Comparison of ENCODE assay signal across 19 cellular contexts in genomic region chr16:76650579-76650978, GRCh38.
A peak's percentile ranks its signal among the peaks of the same experiment; 100 is the strongest.
DNase-seq lines count a peak whose midpoint lies in the region; ATAC-seq and TF ChIP-seq lines count a peak whose summit lies in the region.
"Had no signal": no experiment of that assay in that cellular context is flagged by ENCODE, and none has a peak within 500 bp of the region (broad histone marks: within the 10 kb centered on the region; RNA-seq: fewer than 3 reads in every experiment).

No MANE protein-coding gene starts in this region.

- no peaks in the 10 kb centered on the region for H3K4me1 ChIP-seq in breast epithelium
- no peaks in the 10 kb centered on the region for H3K4me1 ChIP-seq in Peyer's patch
- H3K4me1 ChIP-seq: Caco-2 had no signal

- H3K36me3 ChIP-seq in breast epithelium (no peaks in the 10 kb centered on the region), Peyer's patch (no peaks in the 10 kb centered on the region)

- H3K27ac ChIP-seq in breast epithelium (no peak overlapping the region), Peyer's patch (no peak overlapping the region)
- H3K27ac ChIP-seq: C4-2B, SK-N-MC had no signal

- H3K36me3 Mint-ChIP-seq in MCF 10A (ENCODE audit: insufficient read depth, unreplicated experiment), result no peaks in the 10 kb centered on the region
- H3K36me3 Mint-ChIP-seq in activated T-helper 17 cell treated with anti-CD3 and anti-CD28 coated beads, Interleukin-2, amount 50 U/mL, for 72 hours (ENCODE audit: low read depth), result no peaks in the 10 kb centered on the region
- H3K36me3 Mint-ChIP-seq: IgD-negative memory B cell, T-cell had no signal

- no peaks in the 10 kb centered on the region for H3K27me3 Mint-ChIP-seq in MCF 10A (ENCODE audit: insufficient read depth, unreplicated experiment)
- H3K27me3 Mint-ChIP-seq in activated T-helper 17 cell treated with anti-CD3 and anti-CD28 coated beads, Interleukin-2, amount 50 U/mL, for 72 hours, result no peaks in the 10 kb centered on the region
- H3K27me3 Mint-ChIP-seq: IgD-negative memory B cell, T-cell had no signal

- H3K4me3 Mint-ChIP-seq in MCF 10A (ENCODE audit: unreplicated experiment), result no peak overlapping the region
- H3K4me3 Mint-ChIP-seq in activated T-helper 17 cell treated with anti-CD3 and anti-CD28 coated beads, Interleukin-2, amount 50 U/mL, for 72 hours, result no peak overlapping the region
- H3K4me3 Mint-ChIP-seq: H9, IgD-negative memory B cell, T-cell had no signal

- H3K4me3 ChIP-seq in breast epithelium (no peak overlapping the region), epithelial cell of esophagus (ENCODE audit: low read length) (no peak overlapping the region), Peyer's patch (no peak overlapping the region)
- H3K4me3 ChIP-seq: GM12878, SK-N-MC had no signal

- TF ChIP-seq CTCF in MCF 10A (IDR thresholded peaks at IDR 0.05; ENCODE audit: unreplicated experiment) (no peak), breast epithelium (IDR thresholded peaks at IDR 0.05) (no peak), epithelial cell of esophagus (IDR thresholded peaks at IDR 0.05; ENCODE audit: insufficient read depth, low read depth, low read length, missing control alignments) (no peak), Peyer's patch (IDR thresholded peaks at IDR 0.05) (no peak)

- POLR2A ChIA-PET in MCF 10A (lab: Yijun Ruan, JAX), result no interaction called here

- no peak for ATAC-seq in activated T-helper 17 cell treated with anti-CD3 and anti-CD28 coated beads, Interleukin-2, amount 50 U/mL, for 72 hours (replicated peaks)
- ATAC-seq: T-cell had no signal

- peak; percentile 38 for DNase-seq in MCF 10A (ENCODE audit: unreplicated experiment)
- no peak for DNase-seq in breast epithelium (ENCODE audit: low spot score in 2 of 2)
- peak; percentile 58 for DNase-seq in NCI-H69 (lab: John Stamatoyannopoulos, UW)
- peak; percentile 69 for DNase-seq in epithelial cell of esophagus (ENCODE audit: low read depth)
- no peak for DNase-seq in activated CD8-positive, alpha-beta memory T cell treated with anti-CD3 and anti-CD28 coated beads, Interleukin-2, amount 50 U/mL, for 48 hours
- no peak for DNase-seq in Peyer's patch
- DNase-seq: Caco-2; H9; MV-4-11; NCI-H1417 treated with DMSO at 0.1 percent for 48 hours; NCI-H1930; NK-92 treated with Interleukin-12 subunit alpha and Interleukin-12 subunit beta, amount 100 ng/mL, for 24 hours; RPMI8226; T-cell had no signal

- peaks cover 11% of the 10 kb centered on the region for H3K4me1 Mint-ChIP-seq in MCF 10A (ENCODE audit: insufficient read depth, unreplicated experiment)
- no peaks in the 10 kb centered on the region for H3K4me1 Mint-ChIP-seq in activated T-helper 17 cell treated with anti-CD3 and anti-CD28 coated beads, Interleukin-2, amount 50 U/mL, for 72 hours
- H3K4me1 Mint-ChIP-seq: H9, IgD-negative memory B cell, T-cell had no signal

- no peak overlapping the region for H3K27ac Mint-ChIP-seq in MCF 10A (ENCODE audit: low read depth, unreplicated experiment)
- no peak overlapping the region for H3K27ac Mint-ChIP-seq in activated T-helper 17 cell treated with anti-CD3 and anti-CD28 coated beads, Interleukin-2, amount 50 U/mL, for 72 hours
- H3K27ac Mint-ChIP-seq: H9, IgD-negative memory B cell, T-cell had no signal

- intact Hi-C loops in MCF 10A (cut with micrococcal nuclease), result no loop called here
- intact Hi-C loops in breast epithelium (cut with DNase I; ENCODE audit: low total_unique reads), result no loop called here

- CTCF ChIA-PET in MCF 10A (lab: Yijun Ruan, JAX), result no interaction called here

- H3K9me3 ChIP-seq in breast epithelium (no peaks in the 10 kb centered on the region), Peyer's patch (no peaks in the 10 kb centered on the region)
- H3K9me3 ChIP-seq: Caco-2 had no signal

- TF ChIP-seq POLR2A in breast epithelium (IDR thresholded peaks at IDR 0.05), result no peak
- no peak for TF ChIP-seq POLR2A in Peyer's patch (IDR thresholded peaks at IDR 0.05)

- BruUV-seq in MCF 10A (replicated peaks; lab: Mats Ljungman, UMichigan), result no TSS peak

- H3K27me3 ChIP-seq in breast epithelium, result no peaks in the 10 kb centered on the region
- no peaks in the 10 kb centered on the region for H3K27me3 ChIP-seq in Peyer's patch

- no peaks in the 10 kb centered on the region for H3K9me3 Mint-ChIP-seq in MCF 10A (ENCODE audit: unreplicated experiment)
- H3K9me3 Mint-ChIP-seq in activated T-helper 17 cell treated with anti-CD3 and anti-CD28 coated beads, Interleukin-2, amount 50 U/mL, for 72 hours, result peaks cover 6% of the 10 kb centered on the region
- H3K9me3 Mint-ChIP-seq: H9, IgD-negative memory B cell had no signal

Comparison
In these comparisons a context has a peak if more than half of its experiments do, and no peak if none do; other contexts are left out.
1. DNase-seq: peak in MCF 10A (single experiment), NCI-H69 (single experiment) and epithelial cell of esophagus (single experiment); none in breast epithelium (0 of 2), activated CD8-positive, alpha-beta memory T cell treated with anti-CD3 and anti-CD28 coated beads, Interleukin-2, amount 50 U/mL, for 48 hours (single experiment) and Peyer's patch (0 of 3).